Comparison of ENCODE assay signal across 16 cellular contexts in genomic region chr7:100222445-100223132, GRCh38. TPM values are rescaled to one million over a fixed set of nuclear protein-coding genes. Genes with fewer than 3 reads are reported as not detected.
DNase-seq lines count a peak whose midpoint lies in the region; ATAC-seq and TF ChIP-seq lines count a peak whose summit lies in the region.
"Had no signal": no experiment of that assay in that cellular context is flagged by ENCODE, and none has a peak within 500 bp of the region (broad histone marks: within the 10 kb centered on the region; RNA-seq: fewer than 3 reads in every experiment).

No MANE protein-coding gene starts in this region.

- peak overlapping the region; percentile 97; the same call in 1 of the 2 replicates for H3K27ac ChIP-seq in MM.1S (ENCODE audit: low read length)
- H3K27ac ChIP-seq: left lung, SJCRH30, uterus had no signal

- peaks cover 36% of the 10 kb centered on the region for H3K4me1 ChIP-seq in MM.1S (ENCODE audit: low read length)
- H3K4me1 ChIP-seq: left lung, SJCRH30, uterus had no signal

- peaks cover 40% of the 10 kb centered on the region for H3K79me2 ChIP-seq in MM.1S (ENCODE audit: low read length)

- intact Hi-C loops in Right ventricle myocardium inferior (cut with DNase I) = no loop called here

- no peak for DNase-seq in activated T-cell treated with anti-CD3 and anti-CD28 coated beads, Interleukin-2, amount 50 U/mL, for 4 hours
- DNase-seq in activated T-cell treated with anti-CD3 and anti-CD28 coated beads for 4 hours (no peak), MM.1S (no peak), C1 segment of cervical spinal cord (lab: John Stamatoyannopoulos, UW) (no peak), Right ventricle myocardium inferior (ENCODE audit: missing footprints) (no peak)
- DNase-seq in activated naive CD8-positive, alpha-beta T cell treated with anti-CD3 and anti-CD28 coated beads for 36 hours = no peak
- no peak for DNase-seq in stimulated activated effector memory CD8-positive, alpha-beta T cell treated with anti-CD3 and anti-CD28 coated beads, Interleukin-12 subunit alpha, Interleukin-12 subunit beta, amount 100 ng/mL, for 72 hours (ENCODE audit: low spot score in 2 of 2)
- DNase-seq: caudate nucleus, NCI-H2171 treated with DMSO at 0.1 percent for 48 hours, SJCRH30, small intestine, uterus had no signal

- no peaks in the 10 kb centered on the region for H3K9me3 Mint-ChIP-seq in activated T-cell treated with anti-CD3 and anti-CD28 coated beads, Interleukin-2, amount 50 U/mL, for 4 hours
- no peaks in the 10 kb centered on the region for H3K9me3 Mint-ChIP-seq in activated naive CD8-positive, alpha-beta T cell treated with anti-CD3 and anti-CD28 coated beads for 36 hours
- H3K9me3 Mint-ChIP-seq in stimulated activated effector memory CD8-positive, alpha-beta T cell treated with anti-CD3 and anti-CD28 coated beads, Interleukin-12 subunit alpha, Interleukin-12 subunit beta, amount 100 ng/mL, for 72 hours = no peaks in the 10 kb centered on the region

- no peaks in the 10 kb centered on the region for H3K36me3 ChIP-seq in MM.1S (replicated peaks; ENCODE audit: insufficient read depth, low read length)
- H3K36me3 ChIP-seq: SJCRH30, uterus had no signal

- no peak overlapping the region for H2AFZ ChIP-seq in MM.1S (ENCODE audit: low read length)

- H3K4me2 ChIP-seq in MM.1S (ENCODE audit: low read depth, low read length) = peak overlapping the region; percentile 84; the same call in 1 of the 2 replicates

- H3K4me3 Mint-ChIP-seq in activated T-cell treated with anti-CD3 and anti-CD28 coated beads, Interleukin-2, amount 50 U/mL, for 4 hours = peak overlapping the region; percentile 93
- H3K4me3 Mint-ChIP-seq in activated naive CD8-positive, alpha-beta T cell treated with anti-CD3 and anti-CD28 coated beads for 36 hours = peak overlapping the region; percentile 89
- peak overlapping the region; percentile 95 for H3K4me3 Mint-ChIP-seq in stimulated activated effector memory CD8-positive, alpha-beta T cell treated with anti-CD3 and anti-CD28 coated beads, Interleukin-12 subunit alpha, Interleukin-12 subunit beta, amount 100 ng/mL, for 72 hours

- no peaks in the 10 kb centered on the region for H3K9me2 ChIP-seq in MM.1S (replicated peaks; ENCODE audit: insufficient read depth, low read length)

- H3K4me3 ChIP-seq in MM.1S (ENCODE audit: low read length) = no peak overlapping the region
- H3K4me3 ChIP-seq: left lung, SJCRH30, uterus had no signal

- no peaks in the 10 kb centered on the region for H3K9me3 ChIP-seq in MM.1S (replicated peaks; ENCODE audit: insufficient read depth, low read length)
- H3K9me3 ChIP-seq: left lung, SJCRH30, uterus had no signal

- peaks cover 10% of the 10 kb centered on the region for H3F3A ChIP-seq in MM.1S (ENCODE audit: insufficient read depth, low read length)

- H3K4me1 Mint-ChIP-seq in activated T-cell treated with anti-CD3 and anti-CD28 coated beads, Interleukin-2, amount 50 U/mL, for 4 hours (ENCODE audit: low read depth) = peaks cover 60% of the 10 kb centered on the region
- peaks cover 38% of the 10 kb centered on the region for H3K4me1 Mint-ChIP-seq in activated naive CD8-positive, alpha-beta T cell treated with anti-CD3 and anti-CD28 coated beads for 36 hours
- peaks cover 68% of the 10 kb centered on the region for H3K4me1 Mint-ChIP-seq in stimulated activated effector memory CD8-positive, alpha-beta T cell treated with anti-CD3 and anti-CD28 coated beads, Interleukin-12 subunit alpha, Interleukin-12 subunit beta, amount 100 ng/mL, for 72 hours

- peak overlapping the region; percentile 99 for H3K27ac Mint-ChIP-seq in activated naive CD8-positive, alpha-beta T cell treated with anti-CD3 and anti-CD28 coated beads for 36 hours
- peak overlapping the region; percentile 99 for H3K27ac Mint-ChIP-seq in stimulated activated effector memory CD8-positive, alpha-beta T cell treated with anti-CD3 and anti-CD28 coated beads, Interleukin-12 subunit alpha, Interleukin-12 subunit beta, amount 100 ng/mL, for 72 hours

- H3K36me3 Mint-ChIP-seq in activated T-cell treated with anti-CD3 and anti-CD28 coated beads, Interleukin-2, amount 50 U/mL, for 4 hours (ENCODE audit: insufficient read depth) = peaks cover 17% of the 10 kb centered on the region
- H3K36me3 Mint-ChIP-seq in activated naive CD8-positive, alpha-beta T cell treated with anti-CD3 and anti-CD28 coated beads for 36 hours = peaks cover 60% of the 10 kb centered on the region
- H3K36me3 Mint-ChIP-seq in stimulated activated effector memory CD8-positive, alpha-beta T cell treated with anti-CD3 and anti-CD28 coated beads, Interleukin-12 subunit alpha, Interleukin-12 subunit beta, amount 100 ng/mL, for 72 hours = peaks cover 75% of the 10 kb centered on the region

- no peak for ATAC-seq in activated T-cell treated with anti-CD3 and anti-CD28 coated beads, Interleukin-2, amount 50 U/mL, for 4 hours
- ATAC-seq in stimulated activated effector memory CD8-positive, alpha-beta T cell treated with anti-CD3 and anti-CD28 coated beads, Interleukin-12 subunit alpha, Interleukin-12 subunit beta, amount 100 ng/mL, for 72 hours = no peak
- ATAC-seq in HG02642 (IDR thresholded peaks at IDR 0.05; ENCODE audit: poor library complexity, unreplicated experiment) = no peak
- no peak for ATAC-seq in Right ventricle myocardium inferior
- ATAC-seq: HepG2, left lung had no signal

- H3K27me3 ChIP-seq in MM.1S (replicated peaks; ENCODE audit: insufficient read depth, low read length) = no peaks in the 10 kb centered on the region
- H3K27me3 ChIP-seq: left lung, SJCRH30, uterus had no signal

- H4K20me1 ChIP-seq in MM.1S (ENCODE audit: insufficient read depth, low read length) = no peaks in the 10 kb centered on the region

- no peak for TF ChIP-seq CTCF in MM.1S (IDR thresholded peaks at IDR 0.05; ENCODE audit: low read length)

- H3K9ac ChIP-seq in MM.1S (ENCODE audit: low read length) = no peak overlapping the region

- H3K27me3 Mint-ChIP-seq in activated T-cell treated with anti-CD3 and anti-CD28 coated beads, Interleukin-2, amount 50 U/mL, for 4 hours (ENCODE audit: low read depth) = no peaks in the 10 kb centered on the region
- no peaks in the 10 kb centered on the region for H3K27me3 Mint-ChIP-seq in activated naive CD8-positive, alpha-beta T cell treated with anti-CD3 and anti-CD28 coated beads for 36 hours

RNA-seq across cellular contexts. Expression of gene PVRIG, which starts 2.8 kb away (rescaled TPM):
- 10 to 100 TPM; 21.9 to 37.1 (median 27.8) TPM for total RNA-seq in activated T-cell treated with anti-CD3 and anti-CD28 coated beads, Interleukin-2, amount 50 U/mL, for 4 hours
- total RNA-seq in activated naive CD8-positive, alpha-beta T cell treated with anti-CD3 and anti-CD28 coated beads for 36 hours = 10 to 100 TPM; 33.4 to 34.5 TPM
- not detected for total RNA-seq in Right ventricle myocardium inferior
- total RNA-seq: fibroblast of villous mesenchyme, HepG2, SJCRH30 had no signal

RNA-seq across cellular contexts. Expression of gene STAG3, which starts 44.9 kb away (rescaled TPM):
- 1 to 10 TPM; 3.3 to 5.8 (median 3.9) TPM for total RNA-seq in activated T-cell treated with anti-CD3 and anti-CD28 coated beads, Interleukin-2, amount 50 U/mL, for 4 hours
- 10 to 100 TPM; 21.1 to 21.4 TPM for total RNA-seq in activated naive CD8-positive, alpha-beta T cell treated with anti-CD3 and anti-CD28 coated beads for 36 hours
- total RNA-seq in Right ventricle myocardium inferior = 0.51 TPM

RNA-seq across cellular contexts. Expression of gene GPC2, which starts 45.4 kb away (rescaled TPM):
- 1 to 10 TPM; 3.5 to 4.2 (median 4.1) TPM for total RNA-seq in activated T-cell treated with anti-CD3 and anti-CD28 coated beads, Interleukin-2, amount 50 U/mL, for 4 hours
- 1 to 10 TPM; 3.6 to 3.9 TPM for total RNA-seq in activated naive CD8-positive, alpha-beta T cell treated with anti-CD3 and anti-CD28 coated beads for 36 hours
- total RNA-seq in Right ventricle myocardium inferior = 0.32 TPM

RNA-seq across cellular contexts. Expression of gene GAL3ST4, which starts 54.2 kb away (rescaled TPM):
- 1 to 10 TPM in 1 of 3 donors, under 1 TPM in 2; 0.33 to 1.2 (median 0.40) TPM for total RNA-seq in activated T-cell treated with anti-CD3 and anti-CD28 coated beads, Interleukin-2, amount 50 U/mL, for 4 hours
- total RNA-seq in activated naive CD8-positive, alpha-beta T cell treated with anti-CD3 and anti-CD28 coated beads for 36 hours = 1 to 10 TPM; 2.9 to 3.6 TPM
- 3.1 TPM for total RNA-seq in Right ventricle myocardium inferior

Comparison
In these comparisons a context has a peak if more than half of its experiments do, and no peak if none do; other contexts are left out.
1. RNA of gene PVRIG, which starts 2.8 kb away (total RNA-seq): 33.4 to 34.5 TPM in activated naive CD8-positive, alpha-beta T cell treated with anti-CD3 and anti-CD28 coated beads for 36 hours and 21.9 to 37.1 TPM in activated T-cell treated with anti-CD3 and anti-CD28 coated beads, Interleukin-2, amount 50 U/mL, for 4 hours; not detected in Right ventricle myocardium inferior (single experiment); every median in the first group is over 10 times any median in the second.
2. Peak in every context shown above with its lines, with median percentiles within 50 percentile points of each other: H3K4me3 Mint-ChIP-seq.